Comparison of ENCODE assay signal across 11 cellular contexts in the genomic region with DNA sequence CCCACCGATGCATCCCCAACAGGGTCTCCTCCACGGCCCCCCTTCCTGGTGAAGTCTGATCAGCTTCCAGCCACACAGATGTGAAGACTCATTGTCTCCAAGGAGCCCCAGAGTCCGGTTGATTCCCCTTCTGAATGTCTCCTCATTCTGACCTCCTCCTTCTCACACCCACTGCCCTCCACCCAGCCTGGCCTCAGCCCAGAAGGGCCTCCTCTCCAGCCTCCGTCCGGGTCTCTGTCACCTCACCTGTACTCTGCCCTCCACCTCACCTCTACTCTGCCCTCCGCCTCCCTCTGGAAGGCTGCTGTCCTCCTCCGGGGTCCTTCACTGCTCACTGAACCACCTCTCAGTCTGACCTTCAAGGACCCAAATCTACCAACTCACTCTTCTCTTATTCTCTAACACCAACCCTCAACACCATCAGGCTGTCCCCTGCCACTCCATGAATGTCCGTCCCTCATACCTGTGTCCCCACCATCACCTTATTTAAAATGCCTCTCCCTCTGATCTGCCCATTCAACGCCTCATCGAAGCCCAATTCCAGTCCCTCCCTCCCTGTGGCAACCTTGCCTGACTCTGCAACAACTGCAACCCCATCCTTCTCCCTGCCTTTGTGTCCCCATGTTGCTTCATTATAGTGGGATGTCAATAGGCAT.
DNase-seq lines count a peak whose midpoint lies in the region; ATAC-seq, FAIRE-seq and TF ChIP-seq lines count a peak whose summit lies in the region.
"Had no signal": no experiment of that assay in that cellular context is flagged by ENCODE, and none has a peak within 500 bp of the region (broad histone marks: within the 10 kb centered on the region; RNA-seq: fewer than 3 reads in every experiment).

No MANE protein-coding gene starts in this region.

- intact Hi-C loops in activated T-helper 2 cell treated with anti-CD3 and anti-CD28 coated beads, Interferon-gamma antibody, Interleukin-2, Interleukin-4, amounts not matched to agents 10 μg/mL and 5 μg/mL and 100 μg/mL, durations not matched to agents 14 hours and 24 hours and 36 hours (cut with micrococcal nuclease), result loop anchor here (2.0 kb wide), 7 partner anchors 43 to 317 kb away; partner anchors contain the start of gene IRF2BP2

- DNase-seq in GM12891 (ENCODE audit: insufficient read length, low spot score) (no peak), GDM1 (lab: John Stamatoyannopoulos, UW) (no peak), G401 (ENCODE audit: low spot score) (no peak), OCI-M2 (lab: John Stamatoyannopoulos, UW; ENCODE audit: unreplicated experiment) (no peak)
- no peak for DNase-seq in activated T-helper 2 cell treated with anti-CD3 and anti-CD28 coated beads, Interferon-gamma antibody, Interleukin-2, Interleukin-4, amounts not matched to agents 10 μg/mL and 5 μg/mL and 100 μg/mL, durations not matched to agents 14 hours and 24 hours and 36 hours (ENCODE audit: low spot score)
- DNase-seq: activated gamma-delta T cell treated with Interleukin-2 at 50 U/mL for 16 hours, NCI-H1105 treated with DMSO at 0.1 percent for 48 hours, SK-N-SH had no signal

- no peak for TF ChIP-seq CTCF in nephron (IDR thresholded peaks at IDR 0.05; ENCODE audit: unreplicated experiment in 3 of 3)

- no peaks in the 10 kb centered on the region for H3K9me3 Mint-ChIP-seq in activated T-helper 2 cell treated with anti-CD3 and anti-CD28 coated beads, Interferon-gamma antibody, Interleukin-2, Interleukin-4, amounts not matched to agents 10 μg/mL and 5 μg/mL and 100 μg/mL, durations not matched to agents 14 hours and 24 hours and 36 hours
- no peaks in the 10 kb centered on the region for H3K9me3 Mint-ChIP-seq in nephron

- no peak for TF ChIP-seq POLR2A in GM12891 (IDR thresholded peaks at IDR 0.05; ENCODE audit: low read depth, low read length)

- peaks cover 69% of the 10 kb centered on the region for H3K4me1 Mint-ChIP-seq in activated T-helper 2 cell treated with anti-CD3 and anti-CD28 coated beads, Interferon-gamma antibody, Interleukin-2, Interleukin-4, amounts not matched to agents 10 μg/mL and 5 μg/mL and 100 μg/mL, durations not matched to agents 14 hours and 24 hours and 36 hours (ENCODE audit: low read depth)
- peaks cover 48% of the 10 kb centered on the region for H3K4me1 Mint-ChIP-seq in nephron

- FAIRE-seq in GM12891 (lab: Jason Lieb, UNC), result peak; percentile 38

- peaks cover 11% of the 10 kb centered on the region for H3K36me3 Mint-ChIP-seq in activated T-helper 2 cell treated with anti-CD3 and anti-CD28 coated beads, Interferon-gamma antibody, Interleukin-2, Interleukin-4, amounts not matched to agents 10 μg/mL and 5 μg/mL and 100 μg/mL, durations not matched to agents 14 hours and 24 hours and 36 hours (ENCODE audit: low read depth)
- no peaks in the 10 kb centered on the region for H3K36me3 Mint-ChIP-seq in nephron (ENCODE audit: low read depth)

- no peaks in the 10 kb centered on the region for H3K27me3 Mint-ChIP-seq in activated T-helper 2 cell treated with anti-CD3 and anti-CD28 coated beads, Interferon-gamma antibody, Interleukin-2, Interleukin-4, amounts not matched to agents 10 μg/mL and 5 μg/mL and 100 μg/mL, durations not matched to agents 14 hours and 24 hours and 36 hours (ENCODE audit: low read depth)
- no peaks in the 10 kb centered on the region for H3K27me3 Mint-ChIP-seq in nephron (ENCODE audit: low read depth)

- H3K27ac Mint-ChIP-seq in activated T-helper 2 cell treated with anti-CD3 and anti-CD28 coated beads, Interferon-gamma antibody, Interleukin-2, Interleukin-4, amounts not matched to agents 10 μg/mL and 5 μg/mL and 100 μg/mL, durations not matched to agents 14 hours and 24 hours and 36 hours, result peak overlapping the region; percentile 98
- peak overlapping the region; percentile 97 for H3K27ac Mint-ChIP-seq in nephron

- in situ Hi-C loops in G401 (cut with HindIII; ENCODE audit: low sequenced_read_pairs), result no loop called here

- peak overlapping the region; percentile 72 for H3K4me3 Mint-ChIP-seq in activated T-helper 2 cell treated with anti-CD3 and anti-CD28 coated beads, Interferon-gamma antibody, Interleukin-2, Interleukin-4, amounts not matched to agents 10 μg/mL and 5 μg/mL and 100 μg/mL, durations not matched to agents 14 hours and 24 hours and 36 hours (ENCODE audit: low read depth)
- peak overlapping the region in 1 of 3 experiments; percentile 11 for H3K4me3 Mint-ChIP-seq in nephron

- peak; percentile 5 for ATAC-seq in HG02642 (IDR thresholded peaks at IDR 0.05; ENCODE audit: poor library complexity, unreplicated experiment)
- no peak for ATAC-seq in HG03469 (IDR thresholded peaks at IDR 0.05; ENCODE audit: unreplicated experiment)

TF ChIP-seq in GM12891, 5 proteins besides CTCF, POLR2A, EP300 and RAD21:
- TF ChIP-seq POU2F2 (IDR thresholded peaks at IDR 0.05; ENCODE audit: low read depth, low read length), result no peak
- no peak for TF ChIP-seq POLR2AphosphoS5 (IDR thresholded peaks at IDR 0.05; ENCODE audit: low read depth, low read length)
